ENCODE assay signal across 8 cellular contexts in genomic region chr9:136483589-136484152, GRCh38. TPM values are rescaled to one million over a fixed set of nuclear protein-coding genes. Genes with fewer than 3 reads are reported as not detected.
DNase-seq lines count a peak whose midpoint lies in the region; ATAC-seq, FAIRE-seq and TF ChIP-seq lines count a peak whose summit lies in the region.

No MANE protein-coding gene starts in this region.

- H3K79me2 ChIP-seq in neural cell (replicated peaks; ENCODE audit: insufficient read depth, low read length) = peaks cover 26% of the 10 kb centered on the region

- DNase-seq in H54 (ENCODE audit: insufficient read length, low spot score) (peak; percentile 100), LNCaP clone FGC (ENCODE audit: low read depth) (peak; percentile 37), RWPE1 (ENCODE audit: low spot score) (peak; percentile 99), fibroblast of villous mesenchyme (ENCODE audit: low read depth) (peak; percentile 87)
- peak; percentile 98 for DNase-seq in activated effector memory CD4-positive, alpha-beta T cell treated with anti-CD3 and anti-CD28 coated beads, Interleukin-2, amount 50 U/mL, for 16 hours
- DNase-seq in stimulated activated naive CD8-positive, alpha-beta T cell treated with anti-CD3 and anti-CD28 coated beads, Interleukin-15, amount 100 ng/mL, for 72 hours = peak; percentile 95 to 99

- H3K9me3 Mint-ChIP-seq in stimulated activated naive CD8-positive, alpha-beta T cell treated with anti-CD3 and anti-CD28 coated beads, Interleukin-15, amount 100 ng/mL, for 72 hours = no peaks in the 10 kb centered on the region

- H3K27ac ChIP-seq in RWPE1 = peak overlapping the region; percentile 98
- H3K27ac ChIP-seq in neural cell (ENCODE audit: low read length) = peak overlapping the region; percentile 95

- CTCF ChIA-PET in RWPE1 (lab: Yijun Ruan, JAX) = interaction anchor here (0.7 to 8.9 kb wide), 8 partner anchors 45 to 335 kb away, joined by 3 to 232 read pairs (median 9); no protein-coding TSS in a partner anchor

- H3K9me3 ChIP-seq in ES-I3 (ENCODE audit: control insufficient read depth, insufficient read depth, low read length) (no peaks in the 10 kb centered on the region), neural cell (ENCODE audit: low read length) (no peaks in the 10 kb centered on the region)

- no peak for FAIRE-seq in H54 (lab: Jason Lieb, UNC)

- H3F3A ChIP-seq in neural cell (ENCODE audit: insufficient read depth, low read length, poor library complexity, severe bottlenecking) = no peaks in the 10 kb centered on the region

- H3K4me3 Mint-ChIP-seq in stimulated activated naive CD8-positive, alpha-beta T cell treated with anti-CD3 and anti-CD28 coated beads, Interleukin-15, amount 100 ng/mL, for 72 hours = peak overlapping the region; percentile 99 to 100

- H3K27ac Mint-ChIP-seq in stimulated activated naive CD8-positive, alpha-beta T cell treated with anti-CD3 and anti-CD28 coated beads, Interleukin-15, amount 100 ng/mL, for 72 hours = peak overlapping the region; percentile 87 to 89

- peaks cover 4% of the 10 kb centered on the region for H4K20me1 ChIP-seq in neural cell (ENCODE audit: insufficient read depth)

- TF ChIP-seq EP300 in neural cell (conservative IDR thresholded peaks at IDR 0.05; ENCODE audit: poor library complexity, severe bottlenecking) = peak; percentile 60

- no peaks in the 10 kb centered on the region for H3K9me2 ChIP-seq in neural cell (ENCODE audit: insufficient read depth, low read length)

- TF ChIP-seq RAD21 in neural cell (conservative IDR thresholded peaks at IDR 0.05) = no peak

- H3K4me2 ChIP-seq in neural cell (ENCODE audit: low read length) = peak overlapping the region; percentile 62

- no peaks in the 10 kb centered on the region for H3K27me3 ChIP-seq in neural cell (ENCODE audit: insufficient read depth, low read depth, low read length)

- peak; percentile 55; the same call in 1 of the 2 replicates for TF ChIP-seq POLR2A in H54 (IDR thresholded peaks at IDR 0.05; ENCODE audit: low read depth, low read length)

- peak overlapping the region; percentile 100 for H3K9ac ChIP-seq in ES-I3 (ENCODE audit: low read depth, low read length)
- peak overlapping the region; percentile 86 for H3K9ac ChIP-seq in neural cell (ENCODE audit: low read length)

- H3K4me3 ChIP-seq in LNCaP clone FGC (ENCODE audit: low read depth, low read length) = peak overlapping the region; percentile 69
- H3K4me3 ChIP-seq in fibroblast of villous mesenchyme (ENCODE audit: low read depth, low read length) = peak overlapping the region; percentile 75
- peak overlapping the region; percentile 70 for H3K4me3 ChIP-seq in neural cell (ENCODE audit: low read length)

- H2AFZ ChIP-seq in neural cell (ENCODE audit: low read depth, low read length) = peak overlapping the region; percentile 65

- H3K4me1 Mint-ChIP-seq in stimulated activated naive CD8-positive, alpha-beta T cell treated with anti-CD3 and anti-CD28 coated beads, Interleukin-15, amount 100 ng/mL, for 72 hours = peaks cover 41% of the 10 kb centered on the region

- peak; percentile 79 for ATAC-seq in stimulated activated naive CD8-positive, alpha-beta T cell treated with anti-CD3 and anti-CD28 coated beads, Interleukin-15, amount 100 ng/mL, for 72 hours

- H3K4me1 ChIP-seq in ES-I3 (ENCODE audit: insufficient read depth, low read length) = peaks cover 8% of the 10 kb centered on the region

- TF ChIP-seq CTCF in LNCaP clone FGC (IDR thresholded peaks at IDR 0.05; ENCODE audit: control insufficient read depth, extremely low read depth, insufficient read depth) (no peak), RWPE1 (conservative IDR thresholded peaks at IDR 0.05; ENCODE audit: low read depth) (no peak), fibroblast of villous mesenchyme (IDR thresholded peaks at IDR 0.05; ENCODE audit: insufficient read depth, low read depth, low read length) (no peak), neural cell (IDR thresholded peaks at IDR 0.05; ENCODE audit: poor library complexity, severe bottlenecking) (no peak)

- H3K36me3 ChIP-seq in ES-I3 (ENCODE audit: insufficient read depth, low read length) (no peaks in the 10 kb centered on the region), neural cell (ENCODE audit: insufficient read depth, low read length) (no peaks in the 10 kb centered on the region)

- POLR2A ChIA-PET in RWPE1 (lab: Yijun Ruan, JAX; ENCODE audit: low non-redundant PET) = interaction anchor here (0.6 kb wide), 2 partner anchors 65 to 168 kb away, joined by 4 read pairs; no protein-coding TSS in a partner anchor

- H3K27me3 Mint-ChIP-seq in stimulated activated naive CD8-positive, alpha-beta T cell treated with anti-CD3 and anti-CD28 coated beads, Interleukin-15, amount 100 ng/mL, for 72 hours = no peaks in the 10 kb centered on the region

TF ChIP-seq in neural cell, 6 proteins besides CTCF, POLR2A, EP300 and RAD21:
- peak; percentile 66 for TF ChIP-seq TAF1 (IDR thresholded peaks at IDR 0.05; ENCODE audit: low read depth)
- peak; percentile 90 for TF ChIP-seq REST (IDR thresholded peaks at IDR 0.05; ENCODE audit: borderline replicate concordance)
- no peak for TF ChIP-seq EZH2 (IDR thresholded peaks at IDR 0.05; ENCODE audit: borderline replicate concordance, insufficient read depth, low read length, poor library complexity, severe bottlenecking)
- no peak for TF ChIP-seq SMC3 (conservative IDR thresholded peaks at IDR 0.05; ENCODE audit: poor library complexity)
- TF ChIP-seq POLR2AphosphoS5 (IDR thresholded peaks at IDR 0.05) = peak; percentile 93
- TF ChIP-seq MXI1 (conservative IDR thresholded peaks at IDR 0.05; ENCODE audit: poor library complexity, severe bottlenecking) = peak; percentile 83
TF ChIP-seq in neural cell: peak in this region for 4.

RNA-seq across cellular contexts. Expression of gene SEC16A, which starts 0.8 kb away (rescaled TPM):
- total RNA-seq in fibroblast of villous mesenchyme = 40.3 and 43.2 TPM in 2 replicates
- polyA plus RNA-seq in neural cell = 15.4 and 21.8 TPM in 2 replicates
- polyA minus RNA-seq in neural cell = 21.2 and 23.7 TPM in 2 replicates

RNA-seq across cellular contexts. Expression of gene INPP5E, which starts 44.0 kb away (rescaled TPM):
- total RNA-seq in fibroblast of villous mesenchyme = 8.2 and 9.3 TPM in 2 replicates
- polyA plus RNA-seq in neural cell = 17.9 and 24.0 TPM in 2 replicates
- 16.4 and 20.2 TPM in 2 replicates for polyA minus RNA-seq in neural cell

Comparison
In these comparisons a context has a peak if more than half of its experiments do, and no peak if none do; other contexts are left out.
1. Peak in every context shown above with its lines: DNase-seq, ATAC-seq, H3K4me3 ChIP-seq and H3K27ac ChIP-seq.
2. DNase-seq: peak in every context shown above with its lines; median percentile 100 in H54; 99 in RWPE1; 98 in activated effector memory CD4-positive, alpha-beta T cell treated with anti-CD3 and anti-CD28 coated beads, Interleukin-2, amount 50 U/mL, for 16 hours; 97 in stimulated activated naive CD8-positive, alpha-beta T cell treated with anti-CD3 and anti-CD28 coated beads, Interleukin-15, amount 100 ng/mL, for 72 hours; 87 in fibroblast of villous mesenchyme; 37 in LNCaP clone FGC.